In the genomic region with DNA sequence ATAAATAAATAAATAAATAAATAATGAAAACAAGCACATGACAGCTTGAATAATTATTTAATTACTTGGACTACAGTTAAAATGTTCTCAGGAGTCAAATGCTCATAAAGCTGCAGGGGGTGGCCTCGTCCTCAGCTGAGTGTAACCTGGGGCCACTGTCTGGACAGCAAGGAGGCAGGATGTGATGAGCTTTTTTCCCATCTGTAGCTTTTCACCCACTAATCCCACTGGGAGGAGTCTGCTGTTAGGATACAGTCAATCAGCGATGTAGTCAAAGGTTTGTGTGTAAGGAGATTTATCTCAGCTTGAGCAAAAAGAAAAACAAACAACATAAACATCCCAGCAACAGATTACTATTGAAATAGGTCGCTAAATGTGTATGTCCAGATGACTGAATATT, we compare ENCODE assay signal across 1 cellular context.
TF ChIP-seq lines count a peak whose summit lies in the region.

No MANE protein-coding gene starts in this region.

TF ChIP-seq in IMR-90, 13 proteins besides CTCF, POLR2A, EP300 and RAD21 (continued from another document):
- TF ChIP-seq MAZ (IDR thresholded peaks at IDR 0.05; ENCODE audit: borderline replicate concordance, low read depth, low read length) (no peak), FOS (IDR thresholded peaks at IDR 0.05; ENCODE audit: low read depth, low read length) (no peak), CHD1 (IDR thresholded peaks at IDR 0.05; ENCODE audit: low read depth, low read length) (no peak), RCOR1 (IDR thresholded peaks at IDR 0.05; ENCODE audit: insufficient replicate concordance, low read length) (no peak), NFE2L2 (IDR thresholded peaks at IDR 0.05; ENCODE audit: low read depth, low read length) (no peak), RFX5 (IDR thresholded peaks at IDR 0.05; ENCODE audit: low read depth, low read length) (no peak)
